ENCODE assay signal across 1 cellular context in the genomic region with DNA sequence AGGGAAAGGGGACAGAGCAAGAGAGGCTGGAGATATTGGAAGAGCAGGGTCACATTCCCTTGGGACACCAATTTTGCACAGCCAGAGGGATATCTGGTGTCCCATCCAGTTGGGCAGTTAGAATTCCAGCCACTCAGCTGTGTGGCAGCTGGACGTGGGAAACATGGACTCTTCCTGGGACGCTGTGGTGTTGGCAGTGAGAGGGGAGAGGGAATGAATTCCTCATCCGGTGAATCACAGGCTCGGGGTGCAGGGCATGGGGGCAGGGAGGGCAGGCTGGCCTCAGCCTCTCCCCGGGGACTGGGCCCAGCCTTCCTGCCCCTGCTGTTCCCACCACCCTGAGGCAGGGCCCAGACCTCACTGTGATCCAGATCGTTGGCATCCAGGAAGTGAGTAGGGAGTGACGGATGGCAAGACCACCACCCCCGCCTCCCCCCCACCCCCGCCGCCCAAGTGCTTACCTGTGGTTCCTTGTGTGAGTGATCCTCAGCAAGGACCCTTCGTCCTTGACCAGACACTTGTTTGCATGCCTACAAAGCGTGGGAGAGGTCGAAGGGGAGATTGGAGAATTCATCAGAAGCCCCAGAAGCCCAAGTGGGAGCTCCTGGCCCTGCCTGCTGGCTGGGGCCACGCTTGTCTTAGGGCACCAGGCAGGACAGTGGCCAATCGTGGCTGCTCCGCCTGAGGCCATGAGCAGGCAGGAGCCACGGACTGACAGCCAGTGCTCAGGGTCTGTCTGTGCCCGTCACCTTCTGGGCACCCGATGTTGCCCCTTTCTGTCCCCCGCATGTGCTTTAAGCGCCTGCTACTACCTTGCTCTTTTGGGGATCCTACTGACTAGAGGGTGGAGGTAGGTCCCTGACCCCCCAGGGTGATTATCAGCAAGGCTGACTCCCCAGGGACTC.
TF ChIP-seq lines count a peak whose summit lies in the region.

No MANE protein-coding gene starts in this region.

TF ChIP-seq in IMR-90, 13 proteins besides CTCF, POLR2A, EP300 and RAD21 (continued from another document):
- TF ChIP-seq, protein P1, sequence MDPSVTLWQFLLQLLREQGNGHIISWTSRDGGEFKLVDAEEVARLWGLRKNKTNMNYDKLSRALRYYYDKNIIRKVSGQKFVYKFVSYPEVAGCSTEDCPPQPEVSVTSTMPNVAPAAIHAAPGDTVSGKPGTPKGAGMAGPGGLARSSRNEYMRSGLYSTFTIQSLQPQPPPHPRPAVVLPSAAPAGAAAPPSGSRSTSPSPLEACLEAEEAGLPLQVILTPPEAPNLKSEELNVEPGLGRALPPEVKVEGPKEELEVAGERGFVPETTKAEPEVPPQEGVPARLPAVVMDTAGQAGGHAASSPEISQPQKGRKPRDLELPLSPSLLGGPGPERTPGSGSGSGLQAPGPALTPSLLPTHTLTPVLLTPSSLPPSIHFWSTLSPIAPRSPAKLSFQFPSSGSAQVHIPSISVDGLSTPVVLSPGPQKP (IDR thresholded peaks at IDR 0.05; ENCODE audit: borderline replicate concordance, low read depth, low read length) = no peak
- TF ChIP-seq SMC3 (IDR thresholded peaks at IDR 0.05; ENCODE audit: low read depth, low read length) (no peak), RFX5 (IDR thresholded peaks at IDR 0.05; ENCODE audit: low read depth, low read length) (no peak), MXI1 (IDR thresholded peaks at IDR 0.05; ENCODE audit: borderline replicate concordance, low read depth, low read length) (no peak), CHD1 (IDR thresholded peaks at IDR 0.05; ENCODE audit: low read depth, low read length) (no peak)
